Comparison of ENCODE assay signal across 7 cellular contexts in the genomic region with DNA sequence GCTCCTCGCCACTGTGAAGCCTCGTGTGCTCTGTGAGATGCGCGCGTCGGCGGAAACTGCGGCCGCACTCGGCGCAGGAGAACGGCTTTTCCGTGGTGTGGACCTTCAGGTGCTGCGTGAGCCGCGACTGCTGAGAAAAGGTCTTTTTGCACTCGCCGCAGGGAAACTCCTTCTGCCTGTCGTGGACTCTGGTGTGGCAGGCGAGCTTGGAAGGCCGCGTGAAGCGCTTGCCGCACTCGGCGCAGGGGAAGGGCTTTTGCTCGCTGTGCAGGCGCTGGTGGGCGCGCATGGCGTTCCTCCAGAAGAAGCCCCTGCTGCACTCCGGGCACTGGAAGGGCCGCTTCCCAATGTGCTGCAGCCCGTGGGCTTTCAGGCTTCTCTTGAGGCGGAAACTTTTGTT.
"Had no signal": no experiment of that assay in that cellular context is flagged by ENCODE, and none has a peak within 500 bp of the region (broad histone marks: within the 10 kb centered on the region; RNA-seq: fewer than 3 reads in every experiment).

No MANE protein-coding gene starts in this region.

- H3K9ac ChIP-seq: GM23248 had no signal

- FAIRE-seq: H54, HTR-8/SVneo had no signal

- H2AFZ ChIP-seq: GM23248 had no signal

- H3K27ac ChIP-seq: GM23248 had no signal

- DNase-seq: GM23248, GOT3, HCEC 1CT, IMR-90, KBM-7 had no signal

- H3K4me3 ChIP-seq: GM23248 had no signal
